Comparison of ENCODE assay signal across 26 cellular contexts in the genomic region with DNA sequence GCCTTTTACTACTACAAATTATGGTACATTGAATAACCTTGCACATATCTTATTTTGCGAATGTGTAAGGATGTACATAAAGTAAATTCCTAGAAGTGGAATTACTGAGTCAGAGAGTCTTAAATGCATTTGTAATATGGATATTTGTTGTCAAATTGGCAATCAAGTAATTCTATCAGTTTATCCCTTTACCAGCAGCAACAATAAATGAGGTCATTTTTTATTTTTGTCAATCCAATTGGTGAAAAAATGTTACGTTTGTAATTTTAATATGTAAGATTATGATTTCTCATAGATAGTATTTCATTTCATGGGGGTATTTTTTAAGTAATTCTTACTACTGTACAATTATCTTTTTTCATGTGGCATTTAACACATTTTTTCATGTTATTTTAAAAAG. TPM values are rescaled to one million over a fixed set of nuclear protein-coding genes. Genes with fewer than 3 reads are reported as not detected.
DNase-seq lines count a peak whose midpoint lies in the region; ATAC-seq, FAIRE-seq and TF ChIP-seq lines count a peak whose summit lies in the region.
"Had no signal": no experiment of that assay in that cellular context is flagged by ENCODE, and none has a peak within 500 bp of the region (broad histone marks: within the 10 kb centered on the region; RNA-seq: fewer than 3 reads in every experiment).

No MANE protein-coding gene starts in this region.

- FAIRE-seq in A549 (lab: Jason Lieb, UNC) (peak; percentile 13), kidney (lab: Jason Lieb, UNC) (peak; percentile 13), small intestine (lab: Jason Lieb, UNC) (peak; percentile 61)
- FAIRE-seq: GM12878, GM12892, GM18507 had no signal

- H3K4me3 ChIP-seq in A549 (no peak overlapping the region), HEK293 (ENCODE audit: low read depth, low read length) (no peak overlapping the region), kidney (ENCODE audit: low read length in 2 of 2) (no peak overlapping the region), small intestine (ENCODE audit: low read depth in 1 of 2, low read length in 2 of 2) (no peak overlapping the region), gastroesophageal sphincter (no peak overlapping the region)
- H3K4me3 ChIP-seq: BLaER1, GM12878 had no signal

- H3K9me3 ChIP-seq in A549 = no peaks in the 10 kb centered on the region
- no peaks in the 10 kb centered on the region for H3K9me3 ChIP-seq in HEK293 (ENCODE audit: control insufficient read depth, insufficient read depth, low read depth, low read length)
- no peaks in the 10 kb centered on the region for H3K9me3 ChIP-seq in kidney (ENCODE audit: control insufficient read depth in 1 of 2, low read length in 2 of 2)
- no peaks in the 10 kb centered on the region for H3K9me3 ChIP-seq in small intestine (ENCODE audit: control insufficient read depth, low read depth)
- H3K9me3 ChIP-seq in gastroesophageal sphincter = no peaks in the 10 kb centered on the region
- H3K9me3 ChIP-seq: BE2C, BLaER1 had no signal

- POLR2A ChIA-PET in A549 (lab: Yijun Ruan, JAX) = no interaction called here
- POLR2A ChIA-PET in HEK293 (lab: Yijun Ruan, JAX) = no interaction called here

- H3K4me2 ChIP-seq in A549 = no peak overlapping the region
- H3K4me2 ChIP-seq: BLaER1 had no signal

- no peak for TF ChIP-seq RAD21 in A549 (conservative IDR thresholded peaks at IDR 0.05 in 1 of 2, IDR thresholded peaks at IDR 0.05 in 1 of 2)

- WGBS in A549 (ENCODE audit: missing lambda C conversion rate) = 90% methylated on average over 2 of the region's 2 CpGs
- 95 to 96% (median 96%) methylated on average over 2 of the region's 2 CpGs for WGBS in small intestine, 3 donors
- WGBS in gastroesophageal sphincter (ENCODE audit: low coverage in 1 of 2), 2 donors = 90 to 95% methylated on average over 2 of the region's 2 CpGs

- ATAC-seq in A549 (no peak), gastroesophageal sphincter (no peak)
- ATAC-seq: GM12878 had no signal

- peaks cover 0 to 3% of the 10 kb centered on the region in 2 experiments; a peak in 2 of 3 replicates for H3K36me3 ChIP-seq in HEK293 (ENCODE audit: control insufficient read depth in 2 of 2, insufficient read depth in 1 of 2, low read length in 2 of 2)
- H3K36me3 ChIP-seq in kidney (ENCODE audit: control insufficient read depth in 1 of 2, insufficient read depth in 2 of 2, low read length in 2 of 2) = no peaks in the 10 kb centered on the region
- H3K36me3 ChIP-seq in small intestine (ENCODE audit: control insufficient read depth in 2 of 2, insufficient read depth in 2 of 2, low read length in 2 of 2) = no peaks in the 10 kb centered on the region
- H3K36me3 ChIP-seq in gastroesophageal sphincter = peaks cover 0 to 5% of the 10 kb centered on the region in 2 donors
- H3K36me3 ChIP-seq: BE2C had no signal

- no peaks in the 10 kb centered on the region for H3K4me1 ChIP-seq in A549
- no peaks in the 10 kb centered on the region for H3K4me1 ChIP-seq in HEK293 (ENCODE audit: control insufficient read depth, insufficient read depth, low read length)
- H3K4me1 ChIP-seq in kidney (ENCODE audit: control insufficient read depth in 1 of 2, insufficient read depth in 1 of 2, low read depth in 1 of 2, low read length in 2 of 2) = no peaks in the 10 kb centered on the region
- H3K4me1 ChIP-seq in small intestine (ENCODE audit: control insufficient read depth in 2 of 2, insufficient read depth in 1 of 2, low read depth in 1 of 2, low read length in 1 of 2) = no peaks in the 10 kb centered on the region
- H3K4me1 ChIP-seq in gastroesophageal sphincter = peaks cover 0 to 5% (median 0%) of the 10 kb centered on the region in 3 donors
- H3K4me1 ChIP-seq: BE2C, BLaER1 had no signal

- no peak for TF ChIP-seq EP300 in A549 (IDR thresholded peaks at IDR 0.05)
- no peak for TF ChIP-seq EP300 in gastroesophageal sphincter (IDR thresholded peaks at IDR 0.05)

- no peaks in the 10 kb centered on the region for H3K27me3 ChIP-seq in small intestine (ENCODE audit: control insufficient read depth in 2 of 2, insufficient read depth in 2 of 2, low read length in 2 of 2)
- no peaks in the 10 kb centered on the region for H3K27me3 ChIP-seq in gastroesophageal sphincter
- H3K27me3 ChIP-seq: BE2C, BLaER1 had no signal

- DNase-seq in A549 (ENCODE audit: low read depth in 1 of 2, low spot score in 1 of 2) = no peak
- DNase-seq in kidney = no peak
- DNase-seq in small intestine = no peak
- no peak for DNase-seq in activated naive CD4-positive, alpha-beta T cell (lab: John Stamatoyannopoulos, UW)
- no peak for DNase-seq in A172 (ENCODE audit: low spot score)
- DNase-seq: 8988T; ACHN; BE2C; C1 segment of cervical spinal cord; CD4-positive, alpha-beta memory T cell; CD4-positive, CD25-positive, alpha-beta regulatory T cell; CD8-positive, alpha-beta memory T cell; COR-L47; DMS 273 treated with DMSO at 0.1 percent for 48 hours; DMS153; DMS53; DMS79; DND-41; EL; GDM1 had no signal

- CTCF ChIA-PET in A549 (lab: Yijun Ruan, JAX) (no interaction called here), HEK293 (lab: Yijun Ruan, JAX) (interaction anchor here (0.7 kb wide), 1 partner anchor 121 kb away, joined by 3 read pairs; no protein-coding TSS in a partner anchor)

- TF ChIP-seq CTCF in A549 (IDR thresholded peaks at IDR 0.05) = no peak
- TF ChIP-seq CTCF in HEK293 (tag by site-specific recombination; IDR thresholded peaks at IDR 0.05) = no peak
- no peak for TF ChIP-seq CTCF in kidney (IDR thresholded peaks at IDR 0.05; ENCODE audit: borderline replicate concordance, extremely low read depth, insufficient read depth)
- TF ChIP-seq CTCF in gastroesophageal sphincter (IDR thresholded peaks at IDR 0.05) = no peak

- no peak overlapping the region for H3K9ac ChIP-seq in kidney (ENCODE audit: low read length in 2 of 2)
- H3K9ac ChIP-seq: BLaER1 had no signal

- H3K27ac ChIP-seq in A549 = no peak overlapping the region
- no peak overlapping the region for H3K27ac ChIP-seq in HEK293 (ENCODE audit: extremely low read depth, low read depth, low read length)
- no peak overlapping the region for H3K27ac ChIP-seq in kidney (ENCODE audit: low read depth in 2 of 2, low read length in 2 of 2)
- H3K27ac ChIP-seq in small intestine (ENCODE audit: low read depth in 1 of 2, low read length in 1 of 2) = no peak overlapping the region
- no peak overlapping the region for H3K27ac ChIP-seq in gastroesophageal sphincter
- H3K27ac ChIP-seq: BLaER1 had no signal

- TF ChIP-seq POLR2A in A549 (IDR thresholded peaks at IDR 0.05; ENCODE audit: low read length) = no peak
- TF ChIP-seq POLR2A in gastroesophageal sphincter (IDR thresholded peaks at IDR 0.05) = no peak

- intact Hi-C loops in kidney (cut with DNase I) = no loop called here

TF ChIP-seq in A549, 52 proteins besides CTCF, POLR2A, EP300 and RAD21:
- TF ChIP-seq ZFP36 (IDR thresholded peaks at IDR 0.05; ENCODE audit: borderline replicate concordance, partially characterized antibody) = no peak
- TF ChIP-seq POLR2AphosphoS2 (conservative IDR thresholded peaks at IDR 0.05; ENCODE audit: low read length) = no peak
- no peak for TF ChIP-seq KDM5A (IDR thresholded peaks at IDR 0.05)
- no peak for TF ChIP-seq FOXS1 (CRISPR knock-in tag; IDR thresholded peaks at IDR 0.05)
- TF ChIP-seq TP53 (CRISPR knock-in tag; IDR thresholded peaks at IDR 0.05) = no peak

TF ChIP-seq in HEK293, 187 proteins besides CTCF, POLR2A, EP300 and RAD21 (continues in another document):
- TF ChIP-seq IKZF3 (tag by site-specific recombination; IDR thresholded peaks at IDR 0.05) = no peak
- TF ChIP-seq ZBTB1 (tag by site-specific recombination; IDR thresholded peaks at IDR 0.05) = no peak
- TF ChIP-seq, protein P1, sequence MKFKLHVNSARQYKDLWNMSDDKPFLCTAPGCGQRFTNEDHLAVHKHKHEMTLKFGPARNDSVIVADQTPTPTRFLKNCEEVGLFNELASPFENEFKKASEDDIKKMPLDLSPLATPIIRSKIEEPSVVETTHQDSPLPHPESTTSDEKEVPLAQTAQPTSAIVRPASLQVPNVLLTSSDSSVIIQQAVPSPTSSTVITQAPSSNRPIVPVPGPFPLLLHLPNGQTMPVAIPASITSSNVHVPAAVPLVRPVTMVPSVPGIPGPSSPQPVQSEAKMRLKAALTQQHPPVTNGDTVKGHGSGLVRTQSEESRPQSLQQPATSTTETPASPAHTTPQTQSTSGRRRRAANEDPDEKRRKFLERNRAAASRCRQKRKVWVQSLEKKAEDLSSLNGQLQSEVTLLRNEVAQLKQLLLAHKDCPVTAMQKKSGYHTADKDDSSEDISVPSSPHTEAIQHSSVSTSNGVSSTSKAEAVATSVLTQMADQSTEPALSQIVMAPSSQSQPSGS (tag by site-specific recombination; IDR thresholded peaks at IDR 0.05; ENCODE audit: low read depth) = peak; percentile 57

RNA-seq across cellular contexts. Expression of gene PPIG, which starts 14.8 kb away (rescaled TPM):
- 46.4 and 70.8 TPM in 2 replicates for polyA plus RNA-seq in A549 (2011; rRNA removed)
- polyA plus RNA-seq in A549 (2012; cell fraction: cytosol; rRNA removed) = 9.9 and 10.6 TPM in 2 replicates
- polyA plus RNA-seq in A549 (2012; cell fraction: nucleus; rRNA removed) = 5.5 and 9.8 TPM in 2 replicates
- polyA plus RNA-seq in A549 (2017; fragmentation: RNase III; extraction: RNeasy Plus Mini Kit Qiagen cat#74134 plus additional on column Dnase treatment) = 57.9 to 61.2 TPM (median 60.5 TPM) in 3 replicates
- 6.2 and 7.3 TPM in 2 replicates for polyA minus RNA-seq in A549 (2011; rRNA and poly(A)+ RNA removed)
- total RNA-seq in kidney = 52.7 TPM
- 22.8 TPM for polyA plus RNA-seq in kidney (ENCODE audit: insufficient read depth, low read depth, low replicate concordance)
- 10 to 100 TPM; 33.5 to 56.5 (median 45.2) TPM for polyA plus RNA-seq in small intestine
- total RNA-seq in gastroesophageal sphincter = 10 to 100 TPM; 33.3 to 58.8 (median 37.6) TPM
- total RNA-seq in A172 (2014; rRNA removed; shearing (Covaris generic)) = 30.4 and 48.6 TPM in 2 replicates

RNA-seq across cellular contexts. Expression of gene FASTKD1, which starts 25.3 kb away (rescaled TPM):
- polyA plus RNA-seq in A549 (2011; rRNA removed) (41.8 and 52.9 TPM in 2 replicates), A549 (2017; fragmentation: RNase III; extraction: RNeasy Plus Mini Kit Qiagen cat#74134 plus additional on column Dnase treatment) (27.2 to 30.8 TPM (median 28.1 TPM) in 3 replicates), kidney (ENCODE audit: insufficient read depth, low read depth, low replicate concordance) (49.8 TPM), small intestine (100 to 1,000 TPM in 1 of 3 donors, 10 to 100 TPM in 2; 37.2 to 110 (median 68.1) TPM)
- polyA plus RNA-seq in A549 (2012; cell fraction: cytosol; rRNA removed) = 11.4 and 11.8 TPM in 2 replicates
- 7.2 and 10.9 TPM in 2 replicates for polyA plus RNA-seq in A549 (2012; cell fraction: nucleus; rRNA removed)
- 13.5 and 15.9 TPM in 2 replicates for polyA minus RNA-seq in A549 (2011; rRNA and poly(A)+ RNA removed)
- total RNA-seq in kidney (24.2 TPM), gastroesophageal sphincter (10 to 100 TPM in 2 of 4 donors, 1 to 10 TPM in 2; 8.6 to 12.2 (median 10.6) TPM)
- total RNA-seq in A172 (2014; rRNA removed; shearing (Covaris generic)) = 37.3 and 40.4 TPM in 2 replicates
